In the genomic region with DNA sequence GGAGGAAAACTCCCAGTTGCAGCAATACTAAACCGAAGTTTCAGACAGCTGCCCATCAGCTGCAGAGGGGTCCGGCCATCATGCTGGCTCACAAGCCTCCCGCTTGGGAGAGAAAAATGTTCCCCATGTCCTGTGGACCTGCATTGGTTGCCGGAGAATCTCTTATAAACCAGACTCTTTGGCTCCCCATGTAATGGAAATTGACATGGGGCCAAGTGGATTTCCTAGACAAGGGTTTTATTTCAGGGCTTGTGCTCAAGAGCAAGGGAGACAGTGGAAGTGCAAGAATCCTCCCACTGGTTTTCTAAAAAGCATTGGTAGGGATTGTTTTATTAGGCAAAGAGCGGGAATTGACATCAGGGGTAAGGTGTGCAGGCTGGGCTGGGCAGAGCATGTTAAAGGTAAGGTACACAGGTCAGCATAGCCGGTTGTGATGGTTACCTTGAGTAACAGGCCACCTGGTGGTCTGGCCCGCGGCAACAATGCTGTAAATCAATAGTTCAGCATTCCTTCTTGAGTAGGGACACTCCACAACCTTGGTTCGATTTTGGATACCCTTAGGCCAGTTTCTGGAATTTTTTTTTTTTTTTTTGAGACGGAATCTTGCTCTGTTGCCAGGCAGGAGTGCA, we compare ENCODE assay signal across 16 cellular contexts.
DNase-seq lines count a peak whose midpoint lies in the region; ATAC-seq and TF ChIP-seq lines count a peak whose summit lies in the region.
"Had no signal": no experiment of that assay in that cellular context is flagged by ENCODE, and none has a peak within 500 bp of the region (broad histone marks: within the 10 kb centered on the region; RNA-seq: fewer than 3 reads in every experiment).

No MANE protein-coding gene starts in this region.

- no peaks in the 10 kb centered on the region for H3F3A ChIP-seq in smooth muscle cell (ENCODE audit: low read depth)

- H4K5ac ChIP-seq in mesendoderm (ENCODE audit: low read length): no peak overlapping the region

- CTCF ChIA-PET in WTC11 (lab: Charles Lee): interaction anchor here (0.7 kb wide), 2 partner anchors 70 to 650 kb away, joined by 4 to 5 read pairs; no protein-coding TSS in a partner anchor

- peak overlapping the region; percentile 73 for H3K56ac ChIP-seq in mesendoderm (ENCODE audit: low read length)

- H3K9ac ChIP-seq in mesendoderm (ENCODE audit: low read length) (no peak overlapping the region), smooth muscle cell (ENCODE audit: low read depth) (no peak overlapping the region)
- H3K9ac ChIP-seq: BLaER1 treated with 17β-estradiol and CSF1 and Interleukin-3, amounts not matched to agents 10 nM and 100 nM had no signal

- H2AK5ac ChIP-seq in mesendoderm (ENCODE audit: low read length): peak overlapping the region; percentile 82

- peak overlapping the region; percentile 67 for H2BK5ac ChIP-seq in mesendoderm (ENCODE audit: low read length)

- H3K4me3 Mint-ChIP-seq in WTC11: no peak overlapping the region
- H3K4me3 Mint-ChIP-seq: B cell; CD8-positive, alpha-beta T cell; H9 had no signal

- H3K9me3 ChIP-seq in cardiac muscle cell (ENCODE audit: low read depth): no peaks in the 10 kb centered on the region
- H3K9me3 ChIP-seq in left ventricle myocardium inferior (replicated peaks): no peaks in the 10 kb centered on the region
- H3K9me3 ChIP-seq in smooth muscle cell (replicated peaks; ENCODE audit: low read depth): no peaks in the 10 kb centered on the region
- H3K9me3 ChIP-seq: BLaER1 treated with 17β-estradiol and CSF1 and Interleukin-3, amounts not matched to agents 10 nM and 100 nM had no signal

- WGBS in mesendoderm (ENCODE audit: extremely low coverage, insufficient coverage, low lambda C conversion rate): no CpG with 5 or more reads among the region's 10 CpGs
- WGBS in smooth muscle cell (ENCODE audit: low lambda C conversion rate): 93% methylated on average over 10 of the region's 10 CpGs

- H3K27me3 ChIP-seq in cardiac muscle cell (no peaks in the 10 kb centered on the region), left ventricle myocardium inferior (ENCODE audit: low read depth) (no peaks in the 10 kb centered on the region), mesendoderm (ENCODE audit: insufficient read depth, low read length, poor library complexity) (no peaks in the 10 kb centered on the region), smooth muscle cell (ENCODE audit: low read depth) (no peaks in the 10 kb centered on the region)
- H3K27me3 ChIP-seq: BLaER1 treated with 17β-estradiol and CSF1 and Interleukin-3, amounts not matched to agents 10 nM and 100 nM had no signal

- peak overlapping the region; percentile 2 for H2BK120ac ChIP-seq in mesendoderm (ENCODE audit: low read depth, low read length)

- H3K36me3 ChIP-seq in cardiac muscle cell (no peaks in the 10 kb centered on the region), left ventricle myocardium inferior (no peaks in the 10 kb centered on the region), mesendoderm (ENCODE audit: control insufficient read depth, insufficient read depth, low read length) (no peaks in the 10 kb centered on the region), smooth muscle cell (ENCODE audit: low read depth) (no peaks in the 10 kb centered on the region)
- H3K36me3 ChIP-seq: BLaER1 treated with 17β-estradiol and CSF1 and Interleukin-3, amounts not matched to agents 10 nM and 100 nM had no signal

- no peak overlapping the region for H2AFZ ChIP-seq in smooth muscle cell (ENCODE audit: low read depth)

- no peak overlapping the region for H3K23ac ChIP-seq in mesendoderm (ENCODE audit: low read length)

- H3K18ac ChIP-seq in mesendoderm (ENCODE audit: low read length): peak overlapping the region; percentile 81

- no peaks in the 10 kb centered on the region for H3K79me2 ChIP-seq in mesendoderm (ENCODE audit: control insufficient read depth, insufficient read depth, low read length)
- no peaks in the 10 kb centered on the region for H3K79me2 ChIP-seq in smooth muscle cell (ENCODE audit: low read depth)

- H4K8ac ChIP-seq in mesendoderm (ENCODE audit: low read depth, low read length): no peak overlapping the region

- intact Hi-C loops in left ventricle myocardium inferior (cut with micrococcal nuclease): no loop called here

- DNase-seq in cardiac muscle cell (ENCODE audit: low read depth in 1 of 2, low spot score in 1 of 2) (peak in 1 of 2 donors; percentile 19), left ventricle myocardium inferior (no peak), ELF-1 (ENCODE audit: low read depth, low spot score) (peak; percentile 19), WTC11 (ENCODE audit: low spot score) (no peak), mesendoderm (no peak), smooth muscle cell (lab: John Stamatoyannopoulos, UW; ENCODE audit: unreplicated experiment) (no peak)
- DNase-seq: CD8-positive, alpha-beta T cell; DMS 273 treated with DMSO at 0.1 percent for 48 hours; DMS53; DND-41; EL; GOT3; H9 had no signal

- no peak overlapping the region for H3K27ac Mint-ChIP-seq in WTC11
- H3K27ac Mint-ChIP-seq: B cell; CD8-positive, alpha-beta T cell had no signal

- no peak overlapping the region for H3K4me3 ChIP-seq in cardiac muscle cell
- H3K4me3 ChIP-seq in left ventricle myocardium inferior: no peak overlapping the region
- no peak overlapping the region for H3K4me3 ChIP-seq in mesendoderm (ENCODE audit: low read length)
- no peak overlapping the region for H3K4me3 ChIP-seq in smooth muscle cell
- H3K4me3 ChIP-seq: BLaER1 treated with 17β-estradiol and CSF1 and Interleukin-3, amounts not matched to agents 10 nM and 100 nM had no signal

- H3K27ac ChIP-seq in cardiac muscle cell: peak overlapping the region; percentile 95
- no peak overlapping the region for H3K27ac ChIP-seq in left ventricle myocardium inferior (replicated peaks)
- H3K27ac ChIP-seq in mesendoderm (ENCODE audit: low read depth, low read length): peak overlapping the region; percentile 70
- no peak overlapping the region for H3K27ac ChIP-seq in smooth muscle cell (ENCODE audit: low read depth)
- H3K27ac ChIP-seq: BLaER1 treated with 17β-estradiol and CSF1 and Interleukin-3, amounts not matched to agents 10 nM and 100 nM had no signal

- POLR2A ChIA-PET in WTC11 (lab: Charles Lee): no interaction called here

- ATAC-seq in WTC11: peak; percentile 60
- ATAC-seq in HG02642 (IDR thresholded peaks at IDR 0.05; ENCODE audit: poor library complexity, unreplicated experiment): no peak
- ATAC-seq: CD8-positive, alpha-beta T cell had no signal

- H3K4me2 ChIP-seq in mesendoderm (ENCODE audit: low read length) (no peak overlapping the region), smooth muscle cell (no peak overlapping the region)
- H3K4me2 ChIP-seq: BLaER1 treated with 17β-estradiol and CSF1 and Interleukin-3, amounts not matched to agents 10 nM and 100 nM had no signal

- no peaks in the 10 kb centered on the region for H3K79me1 ChIP-seq in mesendoderm (ENCODE audit: low read length)

- peaks cover 32% of the 10 kb centered on the region for H3K4me1 Mint-ChIP-seq in WTC11
- H3K4me1 Mint-ChIP-seq: B cell had no signal

- H3K9me3 Mint-ChIP-seq in WTC11: peaks cover 25% of the 10 kb centered on the region

- peaks cover 11% of the 10 kb centered on the region for H3K36me3 Mint-ChIP-seq in WTC11
- H3K36me3 Mint-ChIP-seq: CD8-positive, alpha-beta T cell had no signal

- TF ChIP-seq CTCF in cardiac muscle cell (IDR thresholded peaks at IDR 0.05; ENCODE audit: low read depth, low read length) (no peak), left ventricle myocardium inferior (IDR thresholded peaks at IDR 0.05; ENCODE audit: borderline replicate concordance) (no peak), WTC11 (IDR thresholded peaks at IDR 0.05) (no peak), smooth muscle cell (IDR thresholded peaks at IDR 0.05; ENCODE audit: borderline replicate concordance, insufficient read depth, poor library complexity, severe bottlenecking) (no peak)

- no peaks in the 10 kb centered on the region for H3K27me3 Mint-ChIP-seq in WTC11 (ENCODE audit: low read depth)

- H3K4ac ChIP-seq in mesendoderm (ENCODE audit: low read depth, low read length): peak overlapping the region; percentile 38

- no peak overlapping the region for H2BK15ac ChIP-seq in mesendoderm (replicated peaks; ENCODE audit: low read depth)

- H3K4me1 ChIP-seq in cardiac muscle cell (ENCODE audit: low read depth) (peaks cover 15% of the 10 kb centered on the region), left ventricle myocardium inferior (no peaks in the 10 kb centered on the region), mesendoderm (ENCODE audit: control insufficient read depth, low read depth, low read length) (peaks cover 17% of the 10 kb centered on the region), smooth muscle cell (ENCODE audit: low read depth) (no peaks in the 10 kb centered on the region)
- H3K4me1 ChIP-seq: BLaER1 treated with 17β-estradiol and CSF1 and Interleukin-3, amounts not matched to agents 10 nM and 100 nM had no signal

- no peaks in the 10 kb centered on the region for H4K20me1 ChIP-seq in smooth muscle cell (ENCODE audit: low read depth)
- H4K20me1 ChIP-seq: BLaER1 treated with 17β-estradiol and CSF1 and Interleukin-3, amounts not matched to agents 10 nM and 100 nM had no signal

TF ChIP-seq in WTC11, 78 proteins besides CTCF, POLR2A, EP300 and RAD21 (continues in another document):
- TF ChIP-seq SOX15 (CRISPR knock-in tag; IDR thresholded peaks at IDR 0.05): no peak
- TF ChIP-seq, protein P1, sequence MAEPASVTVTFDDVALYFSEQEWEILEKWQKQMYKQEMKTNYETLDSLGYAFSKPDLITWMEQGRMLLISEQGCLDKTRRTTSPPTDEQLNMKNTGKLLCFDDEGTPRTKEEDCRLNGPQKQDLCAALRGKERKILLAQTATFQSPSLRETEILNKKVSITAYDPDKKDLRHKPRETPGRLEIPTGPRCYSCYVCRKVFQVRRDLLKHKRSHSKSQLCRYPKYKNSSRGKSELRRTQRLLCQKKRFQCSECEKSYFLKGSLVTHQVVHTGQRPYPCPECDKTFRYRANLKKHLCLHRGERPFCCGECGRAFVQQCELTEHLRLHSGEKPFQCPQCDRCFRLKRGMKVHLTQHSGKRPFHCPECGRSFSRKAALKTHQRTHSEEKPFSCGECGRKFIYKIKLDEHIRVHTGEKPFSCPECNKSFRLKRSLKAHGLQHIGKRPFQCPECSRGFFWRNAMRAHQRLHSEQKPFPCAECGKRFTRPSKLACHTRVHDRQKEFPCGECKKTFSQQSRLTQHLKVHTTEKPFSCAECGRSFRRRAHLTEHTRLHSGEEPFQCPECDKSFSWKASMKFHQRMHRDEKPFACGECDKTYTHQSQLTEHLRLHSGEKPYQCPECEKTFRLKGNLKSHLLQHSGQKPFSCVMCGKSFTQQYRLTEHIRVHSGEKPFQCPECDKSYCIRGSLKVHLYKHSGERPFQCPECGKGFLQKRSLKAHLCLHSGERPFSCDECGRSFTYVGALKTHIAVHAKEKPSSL (CRISPR knock-in tag; conservative IDR thresholded peaks at IDR 0.05): no peak
- TF ChIP-seq GABPB1 (CRISPR knock-in tag; IDR thresholded peaks at IDR 0.05): no peak
- TF ChIP-seq, protein P2, sequence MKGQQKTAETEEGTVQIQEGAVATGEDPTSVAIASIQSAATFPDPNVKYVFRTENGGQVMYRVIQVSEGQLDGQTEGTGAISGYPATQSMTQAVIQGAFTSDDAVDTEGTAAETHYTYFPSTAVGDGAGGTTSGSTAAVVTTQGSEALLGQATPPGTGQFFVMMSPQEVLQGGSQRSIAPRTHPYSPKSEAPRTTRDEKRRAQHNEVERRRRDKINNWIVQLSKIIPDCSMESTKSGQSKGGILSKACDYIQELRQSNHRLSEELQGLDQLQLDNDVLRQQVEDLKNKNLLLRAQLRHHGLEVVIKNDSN (CRISPR knock-in tag; IDR thresholded peaks at IDR 0.05): no peak

Comparison
In these comparisons a context has a peak if more than half of its experiments do, and no peak if none do; other contexts are left out.
1. H3K27ac ChIP-seq: peak in cardiac muscle cell (single experiment) and mesendoderm (single experiment); none in left ventricle myocardium inferior (single experiment) and smooth muscle cell (single experiment).